In the genomic region with DNA sequence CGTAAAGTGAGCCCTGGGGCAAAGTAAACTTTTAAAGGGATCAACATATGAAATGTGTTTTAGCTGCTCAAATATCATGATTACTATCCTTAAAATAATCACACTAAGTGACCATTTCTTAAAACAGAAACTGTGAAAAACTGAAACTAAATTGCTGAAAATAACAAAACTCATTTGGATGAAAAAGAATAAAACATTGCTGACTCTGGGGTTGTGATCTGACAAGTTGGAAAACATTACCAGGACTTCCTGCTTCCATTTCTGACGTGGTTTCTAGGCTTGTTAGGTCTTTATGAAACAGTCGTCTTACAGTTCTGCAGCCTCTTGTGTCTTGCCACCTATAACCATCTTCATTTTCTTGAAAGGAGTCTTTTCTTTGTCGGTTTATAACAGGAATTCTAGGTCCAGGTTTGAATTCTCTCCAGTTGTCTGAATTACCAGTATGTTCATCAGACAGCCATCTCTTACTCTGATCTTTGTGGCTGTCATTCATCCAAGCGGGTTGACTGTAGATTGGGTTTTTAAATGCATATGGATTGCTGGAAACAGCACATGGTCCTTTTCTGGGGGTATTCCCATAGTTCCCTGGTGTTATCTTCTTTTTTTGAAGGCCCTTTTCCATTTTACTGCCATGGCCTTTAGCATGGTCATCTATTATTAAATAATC, we compare ENCODE assay signal across 8 cellular contexts. TPM values are rescaled to one million over a fixed set of nuclear protein-coding genes. Genes with fewer than 3 reads are reported as not detected.
A peak's percentile ranks its signal among the peaks of the same experiment; 100 is the strongest.
DNase-seq lines count a peak whose midpoint lies in the region; ATAC-seq, FAIRE-seq and TF ChIP-seq lines count a peak whose summit lies in the region.

No MANE protein-coding gene starts in this region.

- 51% methylated on average over 5 of the region's 5 CpGs for WGBS in HepG2 (ENCODE audit: low lambda C conversion rate)

- intact Hi-C loops in HepG2 (cut with micrococcal nuclease; ENCODE audit: unreplicated experiment), result loop anchor here (5.0 kb wide), 1 partner anchor 65 kb away; no protein-coding TSS in a partner anchor

- TF ChIP-seq EP300 in HepG2 (IDR thresholded peaks at IDR 0.05; ENCODE audit: low read depth in 2 of 2, low read length in 2 of 2) (no peak), HepG2 (CRISPR knock-in tag; IDR thresholded peaks at IDR 0.05; ENCODE audit: borderline replicate concordance) (no peak)

- CTCF ChIA-PET in HepG2 (lab: Yijun Ruan, JAX; ENCODE audit: low intra/inter-chr PET ratio, low total read pairs), result no interaction called here

- DNase-seq in A172 (ENCODE audit: low spot score) (peak; percentile 17), GM23338 (ENCODE audit: low spot score) (no peak), HepG2 (ENCODE audit: low spot score) (no peak), T1000 (lab: John Stamatoyannopoulos, UW) (no peak), NCI-H1048 (lab: John Stamatoyannopoulos, UW) (no peak), HT-29 (ENCODE audit: low spot score) (no peak)
- peak in 1 of 2 donors; percentile 16 for DNase-seq in activated naive CD4-positive, alpha-beta T cell treated with anti-CD3 and anti-CD28 coated beads, Interleukin-2, amount 50 U/mL, for 72 hours (ENCODE audit: low spot score in 2 of 2)

- TF ChIP-seq RAD21 in HepG2 (CRISPR knock-in tag; IDR thresholded peaks at IDR 0.05), result no peak

- no peaks in the 10 kb centered on the region for H3K9me3 Mint-ChIP-seq in GM23338
- H3K9me3 Mint-ChIP-seq in activated naive CD4-positive, alpha-beta T cell treated with anti-CD3 and anti-CD28 coated beads, Interleukin-2, amount 50 U/mL, for 72 hours, result no peaks in the 10 kb centered on the region

- H2AFZ ChIP-seq in GM23338 (no peak overlapping the region), HepG2 (ENCODE audit: low read length) (no peak overlapping the region)

- TF ChIP-seq CTCF in GM23338 (conservative IDR thresholded peaks at IDR 0.05; ENCODE audit: low read depth in 2 of 2) (no peak), HepG2 (CRISPR knock-in tag; IDR thresholded peaks at IDR 0.05) (no peak)

- in situ Hi-C loops in HepG2 (cut with HindIII; ENCODE audit: extremely low pct_ligation_motif_present, low pct_unique_long_range_greater_than_20kb), result no loop called here

- H3K9me2 ChIP-seq in GM23338 (ENCODE audit: insufficient read depth), result no peaks in the 10 kb centered on the region

- peak overlapping the region; percentile 83 for H3K4me3 ChIP-seq in GM23338
- H3K4me3 ChIP-seq in HepG2 (replicated peaks in 1 of 3; ENCODE audit: insufficient read depth in 1 of 3, low read depth in 2 of 3, low read length in 3 of 3), result peak overlapping the region; percentile 94 to 100 (median 96); a peak in 5 of 6 replicates

- ATAC-seq in GM23338 (no peak), HepG2 (no peak), GM18519 (IDR thresholded peaks at IDR 0.05; ENCODE audit: low FRiP score, unreplicated experiment) (no peak)
- peak; percentile 15 to 54 for ATAC-seq in activated naive CD4-positive, alpha-beta T cell treated with anti-CD3 and anti-CD28 coated beads, Interleukin-2, amount 50 U/mL, for 72 hours

- peaks cover 19% of the 10 kb centered on the region for H3K4me1 Mint-ChIP-seq in GM23338

- H3K9ac ChIP-seq in HepG2 (ENCODE audit: insufficient read depth, low read depth, low read length), result peak overlapping the region; percentile 92; the same call in 1 of the 2 replicates

- H3K79me2 ChIP-seq in GM23338 (replicated peaks; ENCODE audit: insufficient read depth) (peaks cover 62% of the 10 kb centered on the region), HepG2 (ENCODE audit: insufficient read depth, low read length) (peaks cover 58% of the 10 kb centered on the region)

- H3K9me3 ChIP-seq in HepG2 (ENCODE audit: low read length), result no peaks in the 10 kb centered on the region

- H3K27me3 ChIP-seq in GM23338 (ENCODE audit: insufficient read depth), result no peaks in the 10 kb centered on the region
- H3K27me3 ChIP-seq in HepG2 (ENCODE audit: control insufficient read depth in 1 of 2, insufficient read depth in 2 of 2, low read length in 2 of 2), result no peaks in the 10 kb centered on the region; a peak in 1 of 5 replicates

- peak; percentile 28 for FAIRE-seq in HepG2 (lab: Jason Lieb, UNC)

- peak overlapping the region; percentile 88 for H3K4me2 ChIP-seq in GM23338
- H3K4me2 ChIP-seq in HepG2 (ENCODE audit: low read depth, low read length), result peak overlapping the region; percentile 85

- H3K27ac ChIP-seq in GM23338 (ENCODE audit: low read depth), result no peak overlapping the region
- no peak overlapping the region for H3K27ac ChIP-seq in HepG2 (ENCODE audit: extremely low read length, insufficient read depth, low read length)

- H3K4me1 ChIP-seq in GM23338 (ENCODE audit: insufficient read depth), result peaks cover 16% of the 10 kb centered on the region
- peaks cover 64% of the 10 kb centered on the region for H3K4me1 ChIP-seq in HepG2 (ENCODE audit: insufficient read depth, low read length)

- no peaks in the 10 kb centered on the region for H3K36me3 ChIP-seq in GM23338 (ENCODE audit: insufficient read depth)
- H3K36me3 ChIP-seq in HepG2 (replicated peaks in 1 of 2; ENCODE audit: control insufficient read depth in 1 of 2, insufficient read depth in 2 of 2, low read length in 2 of 2), result no peaks in the 10 kb centered on the region

- TSS peak; percentile 56 for BruUV-seq in HepG2 (replicated peaks; lab: Mats Ljungman, UMichigan)

- peaks cover 4% of the 10 kb centered on the region for H3K27me3 Mint-ChIP-seq in GM23338 (ENCODE audit: insufficient read depth, low read depth, poor library complexity)

- POLR2A ChIA-PET in HepG2 (lab: Yijun Ruan, JAX), result interaction anchor here (1.4 kb wide), 1 partner anchor 53 kb away, joined by 6 read pairs; no protein-coding TSS in a partner anchor

- H4K20me1 ChIP-seq in GM23338 (replicated peaks; ENCODE audit: insufficient read depth) (peaks cover 6% of the 10 kb centered on the region; the same call in 1 of the 2 replicates), HepG2 (ENCODE audit: insufficient read depth, low read length) (peaks cover 5% of the 10 kb centered on the region)

- H3K36me3 Mint-ChIP-seq in GM23338 (ENCODE audit: low read depth), result peaks cover 19% of the 10 kb centered on the region
- peaks cover 19 to 36% of the 10 kb centered on the region in 2 donors for H3K36me3 Mint-ChIP-seq in activated naive CD4-positive, alpha-beta T cell treated with anti-CD3 and anti-CD28 coated beads, Interleukin-2, amount 50 U/mL, for 72 hours

- peak overlapping the region; percentile 97 for H3K4me3 Mint-ChIP-seq in GM23338

- TF ChIP-seq POLR2A in HepG2 (IDR thresholded peaks at IDR 0.05; ENCODE audit: insufficient read depth in 1 of 2, low read depth in 2 of 2, low read length in 2 of 2), result no peak

- no peak overlapping the region for H3K27ac Mint-ChIP-seq in GM23338
- H3K27ac Mint-ChIP-seq in activated naive CD4-positive, alpha-beta T cell treated with anti-CD3 and anti-CD28 coated beads, Interleukin-2, amount 50 U/mL, for 72 hours, result peak overlapping the region; percentile 99 to 100

- no peaks in the 10 kb centered on the region; the same call in 1 of the 2 replicates for H3F3A ChIP-seq in GM23338 (replicated peaks; ENCODE audit: low read depth)

TF ChIP-seq in GM23338, 12 proteins besides CTCF, POLR2A, EP300 and RAD21 (continues in another document):
- TF ChIP-seq NANOG (IDR thresholded peaks at IDR 0.05; ENCODE audit: borderline replicate concordance), result no peak
- TF ChIP-seq EZH2phosphoT487 (IDR thresholded peaks at IDR 0.05; ENCODE audit: unreplicated experiment), result no peak
- no peak for TF ChIP-seq JUNB (IDR thresholded peaks at IDR 0.05; ENCODE audit: unreplicated experiment)

TF ChIP-seq in HepG2, 621 proteins besides CTCF, POLR2A, EP300 and RAD21:
- TF ChIP-seq ZNF552 (CRISPR knock-in tag; IDR thresholded peaks at IDR 0.05; ENCODE audit: borderline replicate concordance), result no peak
- 0 out of 2 replicates have a peak, but pooled peaks have one; percentile 20 for TF ChIP-seq SAP130 (CRISPR knock-in tag; IDR thresholded peaks at IDR 0.05; ENCODE audit: low read depth)
- TF ChIP-seq ZNF652 (CRISPR knock-in tag; IDR thresholded peaks at IDR 0.05; ENCODE audit: borderline replicate concordance, low read depth), result no peak

RNA-seq across cellular contexts. Expression of gene TUT7, which starts 1.6 kb away (rescaled TPM):
- total RNA-seq in A172 (2014; rRNA removed; shearing (Covaris generic)), result 21.5 and 21.6 TPM in 2 replicates
- total RNA-seq in GM23338 (2014; rRNA removed; shearing (Covaris generic)), result 23.8 and 28.4 TPM in 2 replicates
- polyA plus RNA-seq in GM23338 (2016; fragmentation: Nextera tagmentation; extraction: Ambion mirVana) (15.0 and 21.4 TPM in 2 replicates), HepG2 (2011; rRNA removed) (10.4 and 12.0 TPM in 2 replicates)
- total RNA-seq in activated naive CD4-positive, alpha-beta T cell treated with anti-CD3 and anti-CD28 coated beads, Interleukin-2, amount 50 U/mL, for 72 hours, result 10 to 100 TPM; 33.7 to 45.3 TPM
- total RNA-seq in HepG2 (2016; rRNA removed; fragmentation: Illumina TruSeq; extraction: Trizol), result 19.4 and 21.3 TPM in 2 replicates
- 8.5 and 9.6 TPM in 2 replicates for total RNA-seq in HepG2 (2016; cell fraction: cytosol; rRNA removed; fragmentation: Illumina TruSeq; extraction: Trizol; ENCODE audit: low read depth)
- 18.9 and 21.1 TPM in 2 replicates for total RNA-seq in HepG2 (2016; cell fraction: insoluble cytoplasmic fraction; rRNA removed; fragmentation: Illumina TruSeq; extraction: Trizol)
- total RNA-seq in HepG2 (2016; cell fraction: membrane; rRNA removed; fragmentation: Illumina TruSeq; extraction: Trizol), result 5.5 and 6.8 TPM in 2 replicates
- total RNA-seq in HepG2 (2016; cell fraction: nucleus; rRNA removed; fragmentation: Illumina TruSeq; extraction: Trizol), result 33.9 and 41.9 TPM in 2 replicates
- 5.1 and 6.7 TPM in 2 replicates for polyA plus RNA-seq in HepG2 (2011; cell fraction: cytosol; rRNA removed)
- 12.3 and 18.3 TPM in 2 replicates for polyA plus RNA-seq in HepG2 (2011; cell fraction: nucleus; rRNA removed)
- polyA plus RNA-seq in HepG2 (2012), result 11.4 and 12.9 TPM in 2 replicates
- 1.2 TPM in 2 replicates for polyA plus RNA-seq in HepG2 (2016; cell fraction: cytosol; fragmentation: Illumina TruSeq; extraction: Trizol; ENCODE audit: low read depth)
- polyA plus RNA-seq in HepG2 (2016; cell fraction: insoluble cytoplasmic fraction; fragmentation: Illumina TruSeq; extraction: Trizol; ENCODE audit: low read depth), result 12.1 and 13.2 TPM in 2 replicates
- polyA plus RNA-seq in HepG2 (2016; cell fraction: membrane; fragmentation: Illumina TruSeq; extraction: Trizol; ENCODE audit: low read depth), result 2.0 and 3.0 TPM in 2 replicates
- 21.4 and 24.7 TPM in 2 replicates for polyA plus RNA-seq in HepG2 (2016; cell fraction: nucleus; fragmentation: Illumina TruSeq; extraction: Trizol; ENCODE audit: insufficient read depth, low read depth)
- 6.9 and 11.9 TPM in 2 replicates for polyA minus RNA-seq in HepG2 (2011; rRNA and poly(A)+ RNA removed; ENCODE audit: low replicate concordance)
- 9.5 and 12.2 TPM in 2 replicates for polyA minus RNA-seq in HepG2 (2011; cell fraction: cytosol; rRNA and poly(A)+ RNA removed)
- polyA minus RNA-seq in HepG2 (2011; cell fraction: nucleus; rRNA and poly(A)+ RNA removed), result 130 and 161 TPM in 2 replicates
- 10.2 and 11.1 TPM in 2 replicates for total RNA-seq in HT-29 (2014; rRNA removed; shearing (Covaris generic))

Comparison
In these comparisons a context has a peak if more than half of its experiments do, and no peak if none do; other contexts are left out.
1. ATAC-seq: peak in activated naive CD4-positive, alpha-beta T cell treated with anti-CD3 and anti-CD28 coated beads, Interleukin-2, amount 50 U/mL, for 72 hours (2 of 2); none in GM23338 (single experiment), HepG2 (single experiment) and GM18519 (single experiment).